ENCODE assay signal across 8 cellular contexts in the genomic region with DNA sequence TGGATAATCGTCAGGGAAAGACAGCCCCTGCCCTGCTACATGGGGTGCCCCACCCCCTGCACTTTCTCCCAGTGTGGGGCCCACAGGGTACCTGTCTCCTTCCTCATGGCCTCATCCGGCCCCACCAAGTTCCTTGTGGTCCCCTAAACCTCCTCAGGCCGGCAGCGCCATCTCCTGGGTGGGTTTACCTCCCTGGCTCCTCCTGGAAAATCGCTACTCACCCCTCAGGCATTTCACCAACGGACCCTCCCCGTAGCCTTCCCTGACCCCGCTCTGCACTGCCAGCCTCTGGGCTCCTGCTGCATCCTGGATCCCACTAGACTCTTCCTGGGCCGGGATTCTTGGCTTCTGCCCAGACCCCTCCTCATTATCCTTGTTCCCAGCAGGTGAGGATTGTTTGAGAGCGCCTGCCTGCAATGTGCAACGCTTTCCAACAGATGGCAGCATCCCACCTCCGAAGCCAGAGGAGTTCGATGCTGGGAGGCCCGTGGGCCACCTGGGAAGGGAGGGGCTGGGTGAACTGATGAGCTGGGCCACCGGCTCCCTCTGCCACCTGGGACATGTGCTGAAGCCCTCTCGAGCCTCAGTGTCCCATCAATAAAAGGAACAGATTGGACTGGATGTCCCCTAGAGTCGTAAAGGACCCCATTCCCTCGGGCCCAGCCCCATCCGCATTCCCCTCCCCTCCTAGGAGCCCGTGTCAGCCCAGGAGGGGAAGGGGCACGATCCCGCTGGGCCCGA.
DNase-seq lines count a peak whose midpoint lies in the region; ATAC-seq and TF ChIP-seq lines count a peak whose summit lies in the region.

No MANE protein-coding gene starts in this region.

- no peaks in the 10 kb centered on the region for H4K20me1 ChIP-seq in MM.1S (ENCODE audit: insufficient read depth, low read length)
- no peaks in the 10 kb centered on the region for H4K20me1 ChIP-seq in SU-DHL-6 (ENCODE audit: low read depth, low read length)

- H3K9me3 Mint-ChIP-seq in activated naive CD8-positive, alpha-beta T cell treated with anti-CD3 and anti-CD28 coated beads, Interleukin-2, amount 50 U/mL, for 24 hours = no peaks in the 10 kb centered on the region

- H3K4me1 ChIP-seq in MM.1S (ENCODE audit: low read length) (no peaks in the 10 kb centered on the region), iPS DF 6.9 (ENCODE audit: control insufficient read depth, insufficient read depth, low read length) (peaks cover 11% of the 10 kb centered on the region)

- no peak overlapping the region for H3K27ac Mint-ChIP-seq in activated naive CD8-positive, alpha-beta T cell treated with anti-CD3 and anti-CD28 coated beads, Interleukin-2, amount 50 U/mL, for 24 hours

- TF ChIP-seq CTCF in MM.1S (IDR thresholded peaks at IDR 0.05; ENCODE audit: low read length) = peak; percentile 96
- peak; percentile 97 for TF ChIP-seq CTCF in SU-DHL-6 (IDR thresholded peaks at IDR 0.05; ENCODE audit: insufficient read depth, low read length, poor library complexity, severe bottlenecking)

- H3K27ac ChIP-seq in MM.1S (ENCODE audit: low read length) = no peak overlapping the region
- H3K27ac ChIP-seq in SU-DHL-6 (ENCODE audit: low read depth, low read length) = no peak overlapping the region
- H3K27ac ChIP-seq in iPS DF 6.9 (ENCODE audit: low read length) = no peak overlapping the region

- H3K4me2 ChIP-seq in MM.1S (ENCODE audit: low read depth, low read length) = no peak overlapping the region
- no peak overlapping the region for H3K4me2 ChIP-seq in SU-DHL-6 (ENCODE audit: low read depth, low read length, poor library complexity, severe bottlenecking)

- H3K9me2 ChIP-seq in MM.1S (replicated peaks; ENCODE audit: insufficient read depth, low read length) (no peaks in the 10 kb centered on the region), SU-DHL-6 (replicated peaks; ENCODE audit: insufficient read depth, low read length) (no peaks in the 10 kb centered on the region)

- DNase-seq in GM04504 (ENCODE audit: low read depth) (peak; percentile 8), MM.1S (peak; percentile 67), iPS DF 6.9 (ENCODE audit: low read depth, low spot score) (peak; percentile 76)
- peak; percentile 74 for DNase-seq in activated naive CD8-positive, alpha-beta T cell treated with anti-CD3 and anti-CD28 coated beads, Interleukin-2, amount 50 U/mL, for 24 hours
- DNase-seq in stimulated activated CD4-positive, alpha-beta T cell treated with anti-CD3 and anti-CD28 coated beads, Interleukin-15, amount 100 ng/mL, for 48 hours (ENCODE audit: low read depth in 2 of 2) = peak; percentile 40 to 54

- no peaks in the 10 kb centered on the region for H3F3A ChIP-seq in MM.1S (ENCODE audit: insufficient read depth, low read length)
- no peaks in the 10 kb centered on the region for H3F3A ChIP-seq in SU-DHL-6 (ENCODE audit: insufficient read depth)

- H3K27me3 ChIP-seq in MM.1S (replicated peaks; ENCODE audit: insufficient read depth, low read length) (no peaks in the 10 kb centered on the region; the same call in 1 of the 2 replicates), SU-DHL-6 (ENCODE audit: low read length) (no peaks in the 10 kb centered on the region), iPS DF 6.9 (ENCODE audit: control insufficient read depth, insufficient read depth, low read length) (no peaks in the 10 kb centered on the region)

- no peaks in the 10 kb centered on the region for H3K36me3 Mint-ChIP-seq in activated naive CD8-positive, alpha-beta T cell treated with anti-CD3 and anti-CD28 coated beads, Interleukin-2, amount 50 U/mL, for 24 hours (ENCODE audit: low read depth)

- peaks cover 4% of the 10 kb centered on the region for H3K4me1 Mint-ChIP-seq in activated naive CD8-positive, alpha-beta T cell treated with anti-CD3 and anti-CD28 coated beads, Interleukin-2, amount 50 U/mL, for 24 hours

- ATAC-seq in activated naive CD8-positive, alpha-beta T cell treated with anti-CD3 and anti-CD28 coated beads, Interleukin-2, amount 50 U/mL, for 24 hours = peak; percentile 31
- ATAC-seq in GM18502 (IDR thresholded peaks at IDR 0.05; ENCODE audit: poor library complexity, unreplicated experiment) = no peak
- no peak for ATAC-seq in GM18867 (IDR thresholded peaks at IDR 0.05; ENCODE audit: unreplicated experiment)

- H3K9me3 ChIP-seq in MM.1S (replicated peaks; ENCODE audit: insufficient read depth, low read length) (no peaks in the 10 kb centered on the region), SU-DHL-6 (ENCODE audit: insufficient read depth, low read length) (no peaks in the 10 kb centered on the region), iPS DF 6.9 (ENCODE audit: control insufficient read depth, insufficient read depth, low read length) (no peaks in the 10 kb centered on the region)

- H3K27me3 Mint-ChIP-seq in activated naive CD8-positive, alpha-beta T cell treated with anti-CD3 and anti-CD28 coated beads, Interleukin-2, amount 50 U/mL, for 24 hours = peaks cover 4% of the 10 kb centered on the region

- no CpG with 5 or more reads among the region's 23 CpGs for WGBS in iPS DF 6.9 (ENCODE audit: insufficient coverage, insufficient read length)

- H3K4me3 Mint-ChIP-seq in activated naive CD8-positive, alpha-beta T cell treated with anti-CD3 and anti-CD28 coated beads, Interleukin-2, amount 50 U/mL, for 24 hours = no peak overlapping the region

- no peaks in the 10 kb centered on the region for H3K36me3 ChIP-seq in MM.1S (replicated peaks; ENCODE audit: insufficient read depth, low read length)
- H3K36me3 ChIP-seq in SU-DHL-6 (ENCODE audit: low read length) = no peaks in the 10 kb centered on the region
- H3K36me3 ChIP-seq in iPS DF 6.9 (ENCODE audit: control insufficient read depth, insufficient read depth, low read length) = no peaks in the 10 kb centered on the region; the same call in 1 of the 2 replicates

- H2AFZ ChIP-seq in MM.1S (ENCODE audit: low read length) (no peak overlapping the region), SU-DHL-6 (ENCODE audit: low read depth, low read length, severe bottlenecking) (no peak overlapping the region)

- no peak overlapping the region for H3K4me3 ChIP-seq in MM.1S (ENCODE audit: low read length)
- H3K4me3 ChIP-seq in SU-DHL-6 (ENCODE audit: insufficient read depth, low read length, poor library complexity, severe bottlenecking) = no peak overlapping the region
- H3K4me3 ChIP-seq in iPS DF 6.9 (ENCODE audit: low read length) = no peak overlapping the region

- H3K79me2 ChIP-seq in MM.1S (ENCODE audit: low read length) (no peaks in the 10 kb centered on the region), SU-DHL-6 (ENCODE audit: insufficient read depth, low read length) (no peaks in the 10 kb centered on the region)

- H3K9ac ChIP-seq in MM.1S (ENCODE audit: low read length) (no peak overlapping the region), SU-DHL-6 (ENCODE audit: low read length) (no peak overlapping the region)

Comparison
In these comparisons a context has a peak if more than half of its experiments do, and no peak if none do; other contexts are left out.
1. DNase-seq: peak in every context shown above with its lines; median percentile 76 in iPS DF 6.9; 74 in activated naive CD8-positive, alpha-beta T cell treated with anti-CD3 and anti-CD28 coated beads, Interleukin-2, amount 50 U/mL, for 24 hours; 67 in MM.1S; 47 in stimulated activated CD4-positive, alpha-beta T cell treated with anti-CD3 and anti-CD28 coated beads, Interleukin-15, amount 100 ng/mL, for 48 hours; 8 in GM04504.